ENCODE assay signal across 8 cellular contexts in genomic region chr2:160406591-160407392, GRCh38.
A peak's percentile ranks its signal among the peaks of the same experiment; 100 is the strongest.
DNase-seq lines count a peak whose midpoint lies in the region; ATAC-seq and TF ChIP-seq lines count a peak whose summit lies in the region.

No MANE protein-coding gene starts in this region.

- intact Hi-C loops in dorsolateral prefrontal cortex (cut with DNase I): loop anchor here in 1 of 2 donors (5.0 kb wide), 1 partner anchor 86 kb away; the partner anchor contains the start of gene RBMS1

- H3K27ac ChIP-seq in dorsolateral prefrontal cortex: peak overlapping the region in 57 of 59 donors; percentile 12 to 96 (median 82)

- H3K27me3 ChIP-seq in dorsolateral prefrontal cortex: peaks cover 0 to 4% (median 0%) of the 10 kb centered on the region in 45 donors

- DNase-seq in NCI-H2227 treated with DMSO at 0.1 percent for 48 hours (lab: John Stamatoyannopoulos, UW) (peak; percentile 82), dorsolateral prefrontal cortex (peak in 7 of 10 donors; percentile 7 to 69 (median 46)), lung microvascular endothelial cell (ENCODE audit: low read depth in 2 of 2) (peak; percentile 66 to 80), NCI-H1436 treated with DMSO at 0.1 percent for 48 hours (lab: John Stamatoyannopoulos, UW) (no peak)
- peak; percentile 78 for DNase-seq in activated CD4-positive, alpha-beta T cell treated with anti-CD3 and anti-CD28 coated beads for 4 hours
- DNase-seq in stimulated activated CD4-positive, alpha-beta T cell treated with anti-CD3 and anti-CD28 coated beads, TNF-alpha, amount 100 ng/mL, for 4 hours (ENCODE audit: low read depth in 3 of 3): peak in 2 of 3 experiments; percentile 45 to 70

- H3K4me3 ChIP-seq in dorsolateral prefrontal cortex: peak overlapping the region; percentile 54 to 89 (median 78)

- ATAC-seq in GM18498 (IDR thresholded peaks at IDR 0.05; ENCODE audit: unreplicated experiment) (peak; percentile 61), HG02798 (IDR thresholded peaks at IDR 0.05; ENCODE audit: poor library complexity, unreplicated experiment) (peak; percentile 61)

- peak in 2 of 56 donors; percentile 7 to 24 for TF ChIP-seq CTCF in dorsolateral prefrontal cortex (IDR thresholded peaks at IDR 0.05 in 54 of 56, conservative IDR thresholded peaks at IDR 0.05 in 2 of 56; ENCODE audit: low read depth in 1 of 56, partially characterized antibody in 56 of 56)
